1 cellular context compared by ENCODE assay signal in genomic region chr1:223331929-223332328, GRCh38.
TF ChIP-seq lines count a peak whose summit lies in the region.

No MANE protein-coding gene starts in this region.

TF ChIP-seq in WTC11, 78 proteins besides CTCF, POLR2A, EP300 and RAD21 (continued from another document):
- TF ChIP-seq FOXP4 (CRISPR knock-in tag; IDR thresholded peaks at IDR 0.05), result no peak
- no peak for TF ChIP-seq OVOL2 (CRISPR knock-in tag; IDR thresholded peaks at IDR 0.05; ENCODE audit: borderline replicate concordance)
- no peak for TF ChIP-seq ZNF423 (CRISPR knock-in tag; IDR thresholded peaks at IDR 0.05)
- TF ChIP-seq ZNF317 (CRISPR knock-in tag; IDR thresholded peaks at IDR 0.05; ENCODE audit: borderline replicate concordance, low read depth), result no peak
- TF ChIP-seq STAT6 (CRISPR knock-in tag; conservative IDR thresholded peaks at IDR 0.05; ENCODE audit: low read depth), result no peak
- no peak for TF ChIP-seq KAT7 (CRISPR knock-in tag; IDR thresholded peaks at IDR 0.05; ENCODE audit: borderline replicate concordance)
TF ChIP-seq in WTC11: peak in this region for 0.
